ENCODE assay signal across 1 cellular context in the genomic region with DNA sequence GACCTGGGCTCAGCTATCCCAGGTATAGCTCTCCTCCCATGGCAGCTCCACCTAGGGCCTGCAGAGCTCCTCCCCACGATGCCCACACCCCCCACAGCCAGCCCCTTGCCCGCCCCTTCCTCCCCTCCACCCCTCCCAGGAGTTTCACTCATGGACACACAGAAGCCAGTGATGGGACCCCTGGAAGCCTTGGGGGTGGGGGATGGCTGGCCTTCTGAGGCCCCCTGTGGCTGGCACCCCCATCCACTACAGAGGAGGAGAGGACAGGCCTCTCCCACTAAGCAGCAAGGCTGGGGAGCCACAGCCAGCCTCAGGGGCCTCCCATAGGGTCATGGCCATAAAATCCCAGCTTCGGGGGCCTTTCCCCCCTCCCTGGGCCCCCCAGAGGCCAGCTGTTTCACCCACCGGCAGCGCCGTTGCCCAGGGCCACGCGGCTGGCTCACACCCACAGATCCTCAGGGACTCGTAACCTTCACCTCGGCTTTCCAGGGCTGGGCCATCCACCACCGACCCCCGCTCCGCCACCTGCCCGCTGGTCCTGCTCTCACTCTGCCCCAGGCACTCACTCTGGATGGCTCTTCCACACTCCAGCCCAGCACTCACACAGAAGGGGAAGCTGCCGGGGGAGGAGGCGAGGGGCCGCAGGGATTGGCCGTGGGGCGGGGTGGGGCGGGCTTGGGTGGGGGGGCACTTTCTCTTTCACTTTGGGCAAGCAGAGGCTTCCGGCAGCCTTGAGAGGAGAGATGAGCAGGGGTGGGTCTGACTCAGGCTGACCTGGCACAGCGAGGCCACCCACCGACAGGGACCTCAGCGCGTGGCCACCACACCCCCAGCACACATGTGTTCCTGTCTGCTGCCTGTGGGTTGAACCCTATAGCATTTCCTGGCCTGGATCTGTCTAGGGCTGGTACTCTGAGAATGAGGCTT.
TF ChIP-seq lines count a peak whose summit lies in the region.

No MANE protein-coding gene starts in this region.

TF ChIP-seq in A549, 52 proteins besides CTCF, POLR2A, EP300 and RAD21 (continued from another document):
- no peak for TF ChIP-seq RFX5 (IDR thresholded peaks at IDR 0.05)
- TF ChIP-seq BHLHE40 (IDR thresholded peaks at IDR 0.05; ENCODE audit: low read depth, low read length) = no peak
- TF ChIP-seq, protein P1, sequence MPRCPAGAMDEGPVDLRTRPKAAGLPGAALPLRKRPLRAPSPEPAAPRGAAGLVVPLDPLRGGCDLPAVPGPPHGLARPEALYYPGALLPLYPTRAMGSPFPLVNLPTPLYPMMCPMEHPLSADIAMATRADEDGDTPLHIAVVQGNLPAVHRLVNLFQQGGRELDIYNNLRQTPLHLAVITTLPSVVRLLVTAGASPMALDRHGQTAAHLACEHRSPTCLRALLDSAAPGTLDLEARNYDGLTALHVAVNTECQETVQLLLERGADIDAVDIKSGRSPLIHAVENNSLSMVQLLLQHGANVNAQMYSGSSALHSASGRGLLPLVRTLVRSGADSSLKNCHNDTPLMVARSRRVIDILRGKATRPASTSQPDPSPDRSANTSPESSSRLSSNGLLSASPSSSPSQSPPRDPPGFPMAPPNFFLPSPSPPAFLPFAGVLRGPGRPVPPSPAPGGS (IDR thresholded peaks at IDR 0.05) = no peak
- TF ChIP-seq HEYL (CRISPR knock-in tag; IDR thresholded peaks at IDR 0.05) = no peak
- TF ChIP-seq RARB (CRISPR knock-in tag; IDR thresholded peaks at IDR 0.05) = no peak
- TF ChIP-seq ZFP36 (IDR thresholded peaks at IDR 0.05; ENCODE audit: borderline replicate concordance, partially characterized antibody) = no peak
- no peak for TF ChIP-seq EHF (CRISPR knock-in tag; IDR thresholded peaks at IDR 0.05)
